9 cellular contexts compared by ENCODE assay signal in the genomic region with DNA sequence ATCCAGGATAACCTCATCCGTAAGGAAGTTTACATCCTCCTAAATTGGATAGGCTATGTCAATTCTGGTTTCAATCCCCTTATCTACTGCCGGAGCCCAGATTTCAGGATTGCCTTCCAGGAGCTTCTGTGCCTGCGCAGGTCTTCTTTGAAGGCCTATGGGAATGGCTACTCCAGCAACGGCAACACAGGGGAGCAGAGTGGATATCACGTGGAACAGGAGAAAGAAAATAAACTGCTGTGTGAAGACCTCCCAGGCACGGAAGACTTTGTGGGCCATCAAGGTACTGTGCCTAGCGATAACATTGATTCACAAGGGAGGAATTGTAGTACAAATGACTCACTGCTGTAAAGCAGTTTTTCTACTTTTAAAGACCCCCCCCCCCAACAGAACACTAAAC. TPM values are rescaled to one million over a fixed set of nuclear protein-coding genes. Genes with fewer than 3 reads are reported as not detected.
DNase-seq lines count a peak whose midpoint lies in the region; ATAC-seq and TF ChIP-seq lines count a peak whose summit lies in the region.
"Had no signal": no experiment of that assay in that cellular context is flagged by ENCODE, and none has a peak within 500 bp of the region (broad histone marks: within the 10 kb centered on the region; RNA-seq: fewer than 3 reads in every experiment).

No MANE protein-coding gene starts in this region.

- intact Hi-C loops in Panc1 (cut with micrococcal nuclease; ENCODE audit: unreplicated experiment) (loop anchor here (10.0 kb wide), 3 partner anchors 167 to 287 kb away; no protein-coding TSS in a partner anchor), esophagus squamous epithelium (cut with DNase I) (loop anchor here (10.0 kb wide), 1 partner anchor 167 kb away; no protein-coding TSS in a partner anchor)

- H3K27me3 ChIP-seq in Panc1 (ENCODE audit: control insufficient read depth, insufficient read depth, low read length): no peaks in the 10 kb centered on the region; the same call in 1 of the 2 replicates
- no peaks in the 10 kb centered on the region for H3K27me3 ChIP-seq in esophagus squamous epithelium

- H3K36me3 ChIP-seq in Panc1 (ENCODE audit: control insufficient read depth, insufficient read depth, low read length) (no peaks in the 10 kb centered on the region), esophagus squamous epithelium (no peaks in the 10 kb centered on the region)

- H3K4me1 ChIP-seq in Panc1 (ENCODE audit: control insufficient read depth, insufficient read depth, low read length) (peaks cover 10% of the 10 kb centered on the region; the same call in 1 of the 2 replicates), esophagus squamous epithelium (peaks cover 20 to 76% (median 24%) of the 10 kb centered on the region in 3 donors)

- TF ChIP-seq CTCF in Panc1 (IDR thresholded peaks at IDR 0.05) (no peak), esophagus squamous epithelium (IDR thresholded peaks at IDR 0.05) (no peak), retinal pigment epithelial cell (conservative IDR thresholded peaks at IDR 0.05; ENCODE audit: low read depth, low read length) (no peak)

- ATAC-seq in Panc1: no peak
- no peak for ATAC-seq in GM19023 (IDR thresholded peaks at IDR 0.05; ENCODE audit: unreplicated experiment)
- no peak for ATAC-seq in GM19467 (IDR thresholded peaks at IDR 0.05; ENCODE audit: unreplicated experiment)

- H3K4me3 ChIP-seq in Panc1 (ENCODE audit: low read depth in 2 of 2, low read length in 2 of 2) (peak overlapping the region; percentile 56 to 86), esophagus squamous epithelium (peak overlapping the region; percentile 43 to 71 (median 68)), retinal pigment epithelial cell (ENCODE audit: low read length) (peak overlapping the region; percentile 25)

- CTCF ChIA-PET in Panc1 (lab: Charles Lee): no interaction called here

- no peak for TF ChIP-seq POLR2A in esophagus squamous epithelium (IDR thresholded peaks at IDR 0.05)

- H3K27ac ChIP-seq in Panc1 (ENCODE audit: low read length) (no peak overlapping the region), esophagus squamous epithelium (peak overlapping the region; percentile 91 to 93 (median 92))

- 27 to 74% methylated on average over 5 to 6 of the region's 7 CpGs for WGBS in esophagus squamous epithelium, 2 donors

- BruUV-seq in Panc1 (replicated peaks; lab: Mats Ljungman, UMichigan): no TSS peak

- POLR2A ChIA-PET in Panc1 (lab: Charles Lee): interaction anchor here (0.6 kb wide), 1 partner anchor 290 kb away, joined by 7 read pairs; no protein-coding TSS in a partner anchor

- in situ Hi-C loops in Panc1 (cut with HindIII; ENCODE audit: low pct_unique_long_range_greater_than_20kb, low sequenced_read_pairs) (no loop called here), ACHN (cut with HindIII; ENCODE audit: low pct_ligation_motif_present, low pct_unique_long_range_greater_than_20kb, low sequenced_read_pairs) (no loop called here)

- DNase-seq in EL (peak; percentile 31), Panc1 (ENCODE audit: low read depth, low spot score) (no peak), esophagus squamous epithelium (lab: John Stamatoyannopoulos, UW) (no peak), retinal pigment epithelial cell (ENCODE audit: low read depth) (no peak), ACHN (no peak), NCI-H146 treated with DMSO at 0.1 percent for 48 hours (lab: John Stamatoyannopoulos, UW; ENCODE audit: unreplicated experiment) (no peak)
- DNase-seq: Kasumi-1 had no signal

- H3K9me3 ChIP-seq in Panc1 (ENCODE audit: control insufficient read depth, insufficient read depth, low read depth, low read length) (no peaks in the 10 kb centered on the region), esophagus squamous epithelium (no peaks in the 10 kb centered on the region)

RNA-seq across cellular contexts. Expression of gene ADRB2, which starts 1.3 kb away (rescaled TPM):
- total RNA-seq in Panc1 (2021; ENCODE audit: unreplicated experiment) (1.0 TPM), esophagus squamous epithelium (10 to 100 TPM; 10.2 to 19.5 (median 11.9) TPM)
- polyA plus RNA-seq in Panc1 (2012; ENCODE audit: insufficient read length): 0.40 TPM
